In the genomic region with DNA sequence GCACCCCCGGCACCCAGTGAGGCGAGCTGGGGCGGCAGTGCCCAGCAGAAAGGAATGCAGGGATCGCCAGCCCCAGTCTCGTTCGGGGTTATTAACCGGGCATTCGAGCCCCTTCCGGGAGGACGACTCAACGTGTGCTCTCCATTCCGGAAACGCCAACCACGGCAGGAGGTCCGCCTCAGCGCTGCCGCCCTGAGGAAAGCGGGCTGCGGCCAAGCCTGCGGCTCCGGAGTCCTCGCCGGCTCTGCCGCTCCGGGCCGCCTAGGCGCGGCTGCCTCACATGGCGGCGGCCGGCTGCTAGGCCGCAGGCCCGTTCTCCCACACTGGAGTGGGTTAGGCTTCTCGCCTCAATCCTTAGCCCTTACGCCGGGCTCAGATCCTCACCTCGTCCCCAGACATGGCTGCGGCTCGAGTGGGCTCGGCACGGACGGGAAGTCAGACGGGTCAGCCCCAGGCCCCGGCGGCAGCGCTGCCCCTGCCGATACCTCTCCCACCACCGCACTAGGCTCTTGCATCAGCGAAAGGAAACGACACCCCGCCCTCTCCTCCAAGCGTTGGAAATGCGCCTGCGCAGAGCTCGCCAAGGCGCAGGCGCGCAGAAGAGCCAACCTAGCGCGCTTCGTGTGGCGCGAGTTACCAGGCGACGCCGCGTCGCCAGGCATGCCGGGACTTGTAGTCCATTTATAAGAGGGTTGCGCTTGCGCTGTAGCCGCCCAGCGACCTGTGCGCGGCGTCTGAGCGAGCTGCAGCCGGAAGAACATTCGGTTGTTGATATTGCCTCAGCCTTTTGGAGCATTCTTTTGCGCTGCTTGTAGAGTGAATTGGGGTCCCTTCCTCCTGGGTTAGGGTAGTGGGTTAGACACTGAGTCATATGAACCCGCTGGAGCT, we compare ENCODE assay signal across 1 cellular context.
TF ChIP-seq lines count a peak whose summit lies in the region.

A gene with protein sequence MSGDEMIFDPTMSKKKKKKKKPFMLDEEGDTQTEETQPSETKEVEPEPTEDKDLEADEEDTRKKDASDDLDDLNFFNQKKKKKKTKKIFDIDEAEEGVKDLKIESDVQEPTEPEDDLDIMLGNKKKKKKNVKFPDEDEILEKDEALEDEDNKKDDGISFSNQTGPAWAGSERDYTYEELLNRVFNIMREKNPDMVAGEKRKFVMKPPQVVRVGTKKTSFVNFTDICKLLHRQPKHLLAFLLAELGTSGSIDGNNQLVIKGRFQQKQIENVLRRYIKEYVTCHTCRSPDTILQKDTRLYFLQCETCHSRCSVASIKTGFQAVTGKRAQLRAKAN (minus strand): TSS at position 532 of the 888 bp plus-strand sequence. CDS start 133 bp downstream, at position 399.

TF ChIP-seq in A549, 52 proteins besides CTCF, POLR2A, EP300 and RAD21 (continued from another document):
- TF ChIP-seq, protein P1, sequence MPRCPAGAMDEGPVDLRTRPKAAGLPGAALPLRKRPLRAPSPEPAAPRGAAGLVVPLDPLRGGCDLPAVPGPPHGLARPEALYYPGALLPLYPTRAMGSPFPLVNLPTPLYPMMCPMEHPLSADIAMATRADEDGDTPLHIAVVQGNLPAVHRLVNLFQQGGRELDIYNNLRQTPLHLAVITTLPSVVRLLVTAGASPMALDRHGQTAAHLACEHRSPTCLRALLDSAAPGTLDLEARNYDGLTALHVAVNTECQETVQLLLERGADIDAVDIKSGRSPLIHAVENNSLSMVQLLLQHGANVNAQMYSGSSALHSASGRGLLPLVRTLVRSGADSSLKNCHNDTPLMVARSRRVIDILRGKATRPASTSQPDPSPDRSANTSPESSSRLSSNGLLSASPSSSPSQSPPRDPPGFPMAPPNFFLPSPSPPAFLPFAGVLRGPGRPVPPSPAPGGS (IDR thresholded peaks at IDR 0.05) = peak; percentile 96
- TF ChIP-seq ESRRA (IDR thresholded peaks at IDR 0.05; ENCODE audit: borderline replicate concordance, low read length) (no peak), PHF8 (IDR thresholded peaks at IDR 0.05; ENCODE audit: borderline replicate concordance, low read depth) (peak; percentile 91; the same call in 1 of the 2 replicates), MAFK (IDR thresholded peaks at IDR 0.05; ENCODE audit: partially characterized antibody) (no peak), NPAS2 (CRISPR knock-in tag; IDR thresholded peaks at IDR 0.05; ENCODE audit: borderline replicate concordance) (no peak), GATA3 (IDR thresholded peaks at IDR 0.05; ENCODE audit: borderline replicate concordance) (no peak), NFE2L2 (conservative IDR thresholded peaks at IDR 0.05; ENCODE audit: low read length) (no peak), CEBPB (IDR thresholded peaks at IDR 0.05) (peak in 1 of 2 experiments; percentile 81; a peak in 2 of 4 replicates), KDM1A (IDR thresholded peaks at IDR 0.05; ENCODE audit: low read depth) (no peak), FOSL2 (IDR thresholded peaks at IDR 0.05) (no peak), FOSL2 (CRISPR knock-in tag; IDR thresholded peaks at IDR 0.05) (no peak), MYC (IDR thresholded peaks at IDR 0.05; ENCODE audit: borderline replicate concordance, low read length) (peak; percentile 30), HOXA7 (CRISPR knock-in tag; IDR thresholded peaks at IDR 0.05) (no peak), CBX8 (IDR thresholded peaks at IDR 0.05) (no peak), MAZ (IDR thresholded peaks at IDR 0.05; ENCODE audit: borderline replicate concordance, low read depth, low read length) (no peak), ZNF302 (CRISPR knock-in tag; IDR thresholded peaks at IDR 0.05) (no peak)
- TF ChIP-seq, protein P2, sequence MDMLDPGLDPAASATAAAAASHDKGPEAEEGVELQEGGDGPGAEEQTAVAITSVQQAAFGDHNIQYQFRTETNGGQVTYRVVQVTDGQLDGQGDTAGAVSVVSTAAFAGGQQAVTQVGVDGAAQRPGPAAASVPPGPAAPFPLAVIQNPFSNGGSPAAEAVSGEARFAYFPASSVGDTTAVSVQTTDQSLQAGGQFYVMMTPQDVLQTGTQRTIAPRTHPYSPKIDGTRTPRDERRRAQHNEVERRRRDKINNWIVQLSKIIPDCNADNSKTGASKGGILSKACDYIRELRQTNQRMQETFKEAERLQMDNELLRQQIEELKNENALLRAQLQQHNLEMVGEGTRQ (IDR thresholded peaks at IDR 0.05) = no peak
- TF ChIP-seq, protein P3, sequence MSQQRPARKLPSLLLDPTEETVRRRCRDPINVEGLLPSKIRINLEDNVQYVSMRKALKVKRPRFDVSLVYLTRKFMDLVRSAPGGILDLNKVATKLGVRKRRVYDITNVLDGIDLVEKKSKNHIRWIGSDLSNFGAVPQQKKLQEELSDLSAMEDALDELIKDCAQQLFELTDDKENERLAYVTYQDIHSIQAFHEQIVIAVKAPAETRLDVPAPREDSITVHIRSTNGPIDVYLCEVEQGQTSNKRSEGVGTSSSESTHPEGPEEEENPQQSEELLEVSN (IDR thresholded peaks at IDR 0.05; ENCODE audit: borderline replicate concordance, low read depth) = 0 out of 2 replicates have a peak, but pooled peaks have one; percentile 28
- TF ChIP-seq, protein P4, sequence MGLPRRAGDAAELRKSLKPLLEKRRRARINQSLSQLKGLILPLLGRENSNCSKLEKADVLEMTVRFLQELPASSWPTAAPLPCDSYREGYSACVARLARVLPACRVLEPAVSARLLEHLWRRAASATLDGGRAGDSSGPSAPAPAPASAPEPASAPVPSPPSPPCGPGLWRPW (IDR thresholded peaks at IDR 0.05) = no peak
- TF ChIP-seq, protein P5, sequence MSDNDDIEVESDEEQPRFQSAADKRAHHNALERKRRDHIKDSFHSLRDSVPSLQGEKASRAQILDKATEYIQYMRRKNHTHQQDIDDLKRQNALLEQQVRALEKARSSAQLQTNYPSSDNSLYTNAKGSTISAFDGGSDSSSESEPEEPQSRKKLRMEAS (IDR thresholded peaks at IDR 0.05) = peak; percentile 82
- TF ChIP-seq, protein P6, sequence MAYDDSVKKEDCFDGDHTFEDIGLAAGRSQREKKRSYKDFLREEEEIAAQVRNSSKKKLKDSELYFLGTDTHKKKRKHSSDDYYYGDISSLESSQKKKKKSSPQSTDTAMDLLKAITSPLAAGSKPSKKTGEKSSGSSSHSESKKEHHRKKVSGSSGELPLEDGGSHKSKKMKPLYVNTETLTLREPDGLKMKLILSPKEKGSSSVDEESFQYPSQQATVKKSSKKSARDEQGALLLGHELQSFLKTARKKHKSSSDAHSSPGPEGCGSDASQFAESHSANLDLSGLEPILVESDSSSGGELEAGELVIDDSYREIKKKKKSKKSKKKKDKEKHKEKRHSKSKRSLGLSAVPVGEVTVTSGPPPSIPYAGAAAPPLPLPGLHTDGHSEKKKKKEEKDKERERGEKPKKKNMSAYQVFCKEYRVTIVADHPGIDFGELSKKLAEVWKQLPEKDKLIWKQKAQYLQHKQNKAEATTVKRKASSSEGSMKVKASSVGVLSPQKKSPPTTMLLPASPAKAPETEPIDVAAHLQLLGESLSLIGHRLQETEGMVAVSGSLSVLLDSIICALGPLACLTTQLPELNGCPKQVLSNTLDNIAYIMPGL (CRISPR knock-in tag; IDR thresholded peaks at IDR 0.05; ENCODE audit: borderline replicate concordance) = peak; percentile 68; the same call in 1 of the 2 replicates
- TF ChIP-seq, protein P7, sequence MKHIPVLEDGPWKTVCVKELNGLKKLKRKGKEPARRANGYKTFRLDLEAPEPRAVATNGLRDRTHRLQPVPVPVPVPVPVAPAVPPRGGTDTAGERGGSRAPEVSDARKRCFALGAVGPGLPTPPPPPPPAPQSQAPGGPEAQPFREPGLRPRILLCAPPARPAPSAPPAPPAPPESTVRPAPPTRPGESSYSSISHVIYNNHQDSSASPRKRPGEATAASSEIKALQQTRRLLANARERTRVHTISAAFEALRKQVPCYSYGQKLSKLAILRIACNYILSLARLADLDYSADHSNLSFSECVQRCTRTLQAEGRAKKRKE (CRISPR knock-in tag; IDR thresholded peaks at IDR 0.05; ENCODE audit: low read depth) = no peak
- TF ChIP-seq, protein P8, sequence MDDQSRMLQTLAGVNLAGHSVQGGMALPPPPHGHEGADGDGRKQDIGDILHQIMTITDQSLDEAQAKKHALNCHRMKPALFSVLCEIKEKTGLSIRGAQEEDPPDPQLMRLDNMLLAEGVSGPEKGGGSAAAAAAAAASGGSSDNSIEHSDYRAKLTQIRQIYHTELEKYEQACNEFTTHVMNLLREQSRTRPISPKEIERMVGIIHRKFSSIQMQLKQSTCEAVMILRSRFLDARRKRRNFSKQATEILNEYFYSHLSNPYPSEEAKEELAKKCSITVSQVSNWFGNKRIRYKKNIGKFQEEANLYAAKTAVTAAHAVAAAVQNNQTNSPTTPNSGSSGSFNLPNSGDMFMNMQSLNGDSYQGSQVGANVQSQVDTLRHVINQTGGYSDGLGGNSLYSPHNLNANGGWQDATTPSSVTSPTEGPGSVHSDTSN (IDR thresholded peaks at IDR 0.05) = peak; percentile 10; the same call in 1 of the 2 replicates
